ENCODE assay signal across 16 cellular contexts in the genomic region with DNA sequence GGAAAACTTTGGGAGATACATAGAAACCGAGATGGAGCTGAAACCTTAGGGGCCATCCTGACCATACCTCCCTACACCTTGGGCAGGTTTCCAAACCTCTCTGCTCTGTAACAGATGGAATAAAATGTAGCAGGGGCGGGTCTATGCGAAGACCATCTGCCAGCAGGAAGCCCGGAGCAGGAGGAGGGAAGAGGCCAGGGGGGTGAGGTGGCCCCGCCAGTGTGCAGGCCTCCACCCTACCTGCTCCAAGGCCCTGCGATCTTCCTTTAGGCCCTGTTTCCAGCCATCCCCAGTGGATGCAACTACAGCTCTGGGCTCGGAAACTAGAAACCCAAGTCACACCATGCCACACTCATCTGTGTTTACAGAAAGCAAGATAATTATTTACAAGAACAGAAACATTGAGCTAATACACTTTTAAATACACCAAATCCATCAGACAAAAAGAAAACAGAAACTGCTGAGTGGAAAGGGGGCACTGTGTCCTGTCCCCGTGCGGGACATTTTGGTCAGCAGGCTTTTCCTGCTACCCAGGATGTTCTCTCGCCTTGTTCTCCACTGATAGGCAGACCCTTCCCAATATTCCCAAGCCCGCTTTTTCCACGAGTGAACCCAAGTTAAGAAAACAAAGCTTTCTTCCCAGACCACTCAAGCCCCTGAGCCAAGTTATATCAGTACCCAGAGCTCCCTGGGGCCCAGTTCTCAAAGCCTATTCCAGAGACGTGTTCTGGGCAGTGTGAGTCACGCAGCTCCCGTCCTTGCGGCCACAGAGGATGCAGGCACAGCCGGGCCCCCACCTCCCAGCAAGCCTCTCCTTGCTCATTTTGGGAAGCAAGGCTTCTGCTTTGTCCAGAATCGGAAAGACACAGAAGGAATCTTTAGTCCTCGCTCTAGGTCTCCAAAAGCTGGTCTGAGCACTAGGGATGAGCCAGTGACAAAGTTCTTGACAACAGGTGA. TPM values are rescaled to one million over a fixed set of nuclear protein-coding genes. Genes with fewer than 3 reads are reported as not detected.
A peak's percentile ranks its signal among the peaks of the same experiment; 100 is the strongest.
DNase-seq lines count a peak whose midpoint lies in the region; ATAC-seq, FAIRE-seq and TF ChIP-seq lines count a peak whose summit lies in the region.
"Had no signal": no experiment of that assay in that cellular context is flagged by ENCODE, and none has a peak within 500 bp of the region (broad histone marks: within the 10 kb centered on the region; RNA-seq: fewer than 3 reads in every experiment).

No MANE protein-coding gene starts in this region.

- H3K79me2 ChIP-seq in HepG2 (ENCODE audit: insufficient read depth, low read length) (no peaks in the 10 kb centered on the region), PC-9 (ENCODE audit: low read depth) (no peaks in the 10 kb centered on the region)

- in situ Hi-C loops in HepG2 (cut with HindIII; ENCODE audit: extremely low pct_ligation_motif_present, low pct_unique_long_range_greater_than_20kb) (no loop called here), brain microvascular endothelial cell (cut with HindIII; ENCODE audit: low pct_ligation_motif_present, low sequenced_read_pairs) (no loop called here)

- H2AFZ ChIP-seq in HepG2 (ENCODE audit: low read length) = no peak overlapping the region
- no peak overlapping the region for H2AFZ ChIP-seq in PC-9
- H2AFZ ChIP-seq: GM23248 had no signal

- peaks cover 10% of the 10 kb centered on the region for H3F3A ChIP-seq in PC-9 (ENCODE audit: insufficient read depth, low read depth)

- intact Hi-C loops in right lobe of liver (cut with DNase I) = no loop called here
- intact Hi-C loops in HepG2 (cut with micrococcal nuclease; ENCODE audit: unreplicated experiment) = no loop called here
- intact Hi-C loops in PC-9 (cut with micrococcal nuclease; ENCODE audit: unreplicated experiment) = no loop called here

- TF ChIP-seq POLR2A in right lobe of liver (IDR thresholded peaks at IDR 0.05) (no peak), HepG2 (IDR thresholded peaks at IDR 0.05; ENCODE audit: insufficient read depth in 1 of 2, low read depth in 2 of 2, low read length in 2 of 2) (no peak)

- H3K4me1 ChIP-seq in right lobe of liver (no peaks in the 10 kb centered on the region), HepG2 (ENCODE audit: insufficient read depth, low read length) (no peaks in the 10 kb centered on the region), PC-9 (replicated peaks; ENCODE audit: insufficient read depth) (peaks cover 19% of the 10 kb centered on the region)
- H3K4me1 ChIP-seq: gastrocnemius medialis had no signal

- H3K4me3 ChIP-seq in right lobe of liver = no peak overlapping the region
- no peak overlapping the region for H3K4me3 ChIP-seq in HepG2 (replicated peaks in 1 of 3; ENCODE audit: insufficient read depth in 1 of 3, low read depth in 2 of 3, low read length in 3 of 3)
- no peak overlapping the region for H3K4me3 ChIP-seq in brain microvascular endothelial cell (ENCODE audit: low read depth, low read length)
- no peak overlapping the region for H3K4me3 ChIP-seq in PC-9
- H3K4me3 ChIP-seq: cardiac muscle cell, gastrocnemius medialis, GM23248 had no signal

- H3K27me3 ChIP-seq in right lobe of liver (no peaks in the 10 kb centered on the region), HepG2 (ENCODE audit: control insufficient read depth in 1 of 2, insufficient read depth in 2 of 2, low read length in 2 of 2) (peaks cover 0 to 38% of the 10 kb centered on the region in 2 experiments; a peak in 3 of 5 replicates), brain microvascular endothelial cell (replicated peaks) (peaks cover 13% of the 10 kb centered on the region), PC-9 (ENCODE audit: insufficient read depth, low read depth) (peaks cover 16% of the 10 kb centered on the region; the same call in 1 of the 2 replicates)

- H3K4me2 ChIP-seq in HepG2 (ENCODE audit: low read depth, low read length) (no peak overlapping the region), PC-9 (no peak overlapping the region)

- H4K20me1 ChIP-seq in HepG2 (ENCODE audit: insufficient read depth, low read length) (no peaks in the 10 kb centered on the region), PC-9 (ENCODE audit: insufficient read depth) (no peaks in the 10 kb centered on the region)

- H3K27ac ChIP-seq in right lobe of liver (no peak overlapping the region), HepG2 (ENCODE audit: extremely low read length, insufficient read depth, low read length) (no peak overlapping the region), brain microvascular endothelial cell (no peak overlapping the region), PC-9 (no peak overlapping the region)
- H3K27ac ChIP-seq: cardiac muscle cell, gastrocnemius medialis, GM23248 had no signal

- no peak for TF ChIP-seq RAD21 in HepG2 (CRISPR knock-in tag; IDR thresholded peaks at IDR 0.05)

- H3K9ac ChIP-seq in HepG2 (ENCODE audit: insufficient read depth, low read depth, low read length) = no peak overlapping the region
- H3K9ac ChIP-seq: GM23248 had no signal

- no peaks in the 10 kb centered on the region for H3K9me2 ChIP-seq in PC-9 (ENCODE audit: insufficient read depth)

- CTCF ChIA-PET in HepG2 (lab: Yijun Ruan, JAX; ENCODE audit: low intra/inter-chr PET ratio, low total read pairs) (no interaction called here), PC-9 (lab: Charles Lee) (no interaction called here)

- POLR2A ChIA-PET in HepG2 (lab: Yijun Ruan, JAX) = no interaction called here
- POLR2A ChIA-PET in PC-9 (lab: Charles Lee; ENCODE audit: unreplicated experiment) = no interaction called here

- DNase-seq in right lobe of liver = peak in 2 of 3 donors; percentile 10 to 22
- no peak for DNase-seq in HepG2 (ENCODE audit: low spot score)
- peak; percentile 45 for DNase-seq in brain microvascular endothelial cell
- DNase-seq in mesenteric fat pad (ENCODE audit: low spot score) = peak; percentile 86
- DNase-seq in central memory CD4-positive, alpha-beta T cell = no peak
- DNase-seq in hypothalamus (lab: John Stamatoyannopoulos, UW) = no peak
- no peak for DNase-seq in PC-9
- DNase-seq: activated T-cell treated with anti-CD3 and anti-CD28 coated beads for 4 hours, gastrocnemius medialis, GM23248, PC-3 had no signal

- FAIRE-seq in HepG2 (lab: Jason Lieb, UNC) = no peak

- H3K36me3 ChIP-seq in right lobe of liver = no peaks in the 10 kb centered on the region
- no peaks in the 10 kb centered on the region for H3K36me3 ChIP-seq in HepG2 (replicated peaks in 1 of 2; ENCODE audit: control insufficient read depth in 1 of 2, insufficient read depth in 2 of 2, low read length in 2 of 2)
- no peaks in the 10 kb centered on the region for H3K36me3 ChIP-seq in brain microvascular endothelial cell (replicated peaks)
- no peaks in the 10 kb centered on the region for H3K36me3 ChIP-seq in PC-9 (ENCODE audit: low read depth)
- H3K36me3 ChIP-seq: cardiac muscle cell, gastrocnemius medialis had no signal

- BruUV-seq in HepG2 (replicated peaks; lab: Mats Ljungman, UMichigan) (no TSS peak), PC-9 (replicated peaks; lab: Mats Ljungman, UMichigan) (no TSS peak)

- H3K9me3 ChIP-seq in right lobe of liver (no peaks in the 10 kb centered on the region), HepG2 (ENCODE audit: low read length) (no peaks in the 10 kb centered on the region), PC-9 (ENCODE audit: insufficient read depth, low read depth) (no peaks in the 10 kb centered on the region)
- H3K9me3 ChIP-seq: gastrocnemius medialis had no signal

- no peak for TF ChIP-seq CTCF in right lobe of liver (IDR thresholded peaks at IDR 0.05)
- no peak for TF ChIP-seq CTCF in HepG2 (CRISPR knock-in tag; IDR thresholded peaks at IDR 0.05)
- no peak for TF ChIP-seq CTCF in brain microvascular endothelial cell (IDR thresholded peaks at IDR 0.05; ENCODE audit: low read depth, low read length, missing control alignments)
- no peak for TF ChIP-seq CTCF in PC-9 (conservative IDR thresholded peaks at IDR 0.05)

- 64% methylated on average over 12 of the region's 19 CpGs for WGBS in right lobe of liver (ENCODE audit: insufficient coverage, low coverage, low lambda C conversion rate, missing lambda C conversion rate)
- 53% methylated on average over 19 of the region's 19 CpGs for WGBS in HepG2 (ENCODE audit: low lambda C conversion rate)

- no peak for TF ChIP-seq EP300 in HepG2 (IDR thresholded peaks at IDR 0.05; ENCODE audit: low read depth in 2 of 2, low read length in 2 of 2)
- TF ChIP-seq EP300 in HepG2 (CRISPR knock-in tag; IDR thresholded peaks at IDR 0.05; ENCODE audit: borderline replicate concordance) = no peak

- ATAC-seq in right lobe of liver (no peak), HepG2 (no peak), HG03108 (IDR thresholded peaks at IDR 0.05; ENCODE audit: unreplicated experiment) (no peak)
- ATAC-seq: gastrocnemius medialis, PC-3 had no signal

TF ChIP-seq in HepG2, 621 proteins besides CTCF, POLR2A, EP300 and RAD21 (continues in another document):
- TF ChIP-seq ZMAT3 (CRISPR knock-in tag; conservative IDR thresholded peaks at IDR 0.05) = no peak

RNA-seq across cellular contexts. Expression of gene CIB4, which starts 17.3 kb away (rescaled TPM):
- total RNA-seq in right lobe of liver = not detected
- not detected in 2 replicates for total RNA-seq in HepG2 (2016; rRNA removed; fragmentation: Illumina TruSeq; extraction: Trizol)
- not detected in 2 replicates for total RNA-seq in HepG2 (2016; cell fraction: cytosol; rRNA removed; fragmentation: Illumina TruSeq; extraction: Trizol; ENCODE audit: low read depth)
- not detected in 2 replicates for total RNA-seq in HepG2 (2016; cell fraction: insoluble cytoplasmic fraction; rRNA removed; fragmentation: Illumina TruSeq; extraction: Trizol)
- total RNA-seq in HepG2 (2016; cell fraction: membrane; rRNA removed; fragmentation: Illumina TruSeq; extraction: Trizol) = not detected in 2 replicates
- total RNA-seq in HepG2 (2016; cell fraction: nucleus; rRNA removed; fragmentation: Illumina TruSeq; extraction: Trizol) = not detected in 2 replicates
- polyA plus RNA-seq in HepG2 (2011; rRNA removed) = not detected in 2 replicates
- polyA plus RNA-seq in HepG2 (2011; cell fraction: cytosol; rRNA removed) = not detected in 2 replicates
- polyA plus RNA-seq in HepG2 (2011; cell fraction: nucleus; rRNA removed) = not detected in 2 replicates
- not detected in 2 replicates for polyA plus RNA-seq in HepG2 (2012)
- polyA plus RNA-seq in HepG2 (2016; cell fraction: cytosol; fragmentation: Illumina TruSeq; extraction: Trizol; ENCODE audit: low read depth) = not detected in 2 replicates
- not detected in 2 replicates for polyA plus RNA-seq in HepG2 (2016; cell fraction: insoluble cytoplasmic fraction; fragmentation: Illumina TruSeq; extraction: Trizol; ENCODE audit: low read depth)
- not detected in 2 replicates for polyA plus RNA-seq in HepG2 (2016; cell fraction: membrane; fragmentation: Illumina TruSeq; extraction: Trizol; ENCODE audit: low read depth)
- not detected in 2 replicates for polyA plus RNA-seq in HepG2 (2016; cell fraction: nucleus; fragmentation: Illumina TruSeq; extraction: Trizol; ENCODE audit: insufficient read depth, low read depth)
- polyA minus RNA-seq in HepG2 (2011; rRNA and poly(A)+ RNA removed; ENCODE audit: low replicate concordance) = not detected in 2 replicates
- not detected in 2 replicates for polyA minus RNA-seq in HepG2 (2011; cell fraction: cytosol; rRNA and poly(A)+ RNA removed)
- polyA minus RNA-seq in HepG2 (2011; cell fraction: nucleus; rRNA and poly(A)+ RNA removed) = not detected in 2 replicates
- not detected for total RNA-seq in mesenteric fat pad
- not detected in 2 replicates for total RNA-seq in PC-9 (2021)
- total RNA-seq: cardiac muscle cell, gastrocnemius medialis, GM23248, liver, PC-3, pulmonary artery endothelial cell had no signal
- polyA plus RNA-seq: BJ, cardiac muscle cell, GM23248, liver had no signal

Comparison
In these comparisons a context has a peak if more than half of its experiments do, and no peak if none do; other contexts are left out.
1. DNase-seq: peak in right lobe of liver (2 of 3), brain microvascular endothelial cell (single experiment) and mesenteric fat pad (single experiment); none in HepG2 (single experiment), central memory CD4-positive, alpha-beta T cell (single experiment), hypothalamus (0 of 51) and PC-9 (0 of 2).